ENCODE assay signal across 9 cellular contexts in genomic region chr2:38600242-38600891, GRCh38. TPM values are rescaled to one million over a fixed set of nuclear protein-coding genes. Genes with fewer than 3 reads are reported as not detected.
A peak's percentile ranks its signal among the peaks of the same experiment; 100 is the strongest.
DNase-seq lines count a peak whose midpoint lies in the region; ATAC-seq and TF ChIP-seq lines count a peak whose summit lies in the region.
"Had no signal": no experiment of that assay in that cellular context is flagged by ENCODE, and none has a peak within 500 bp of the region (broad histone marks: within the 10 kb centered on the region; RNA-seq: fewer than 3 reads in every experiment).

No MANE protein-coding gene starts in this region.

- H3K4me3 ChIP-seq in SK-N-MC (peak overlapping the region; percentile 80), sigmoid colon (peak overlapping the region; percentile 66 to 97 (median 74))

- H3K4me1 ChIP-seq in sigmoid colon: peaks cover 0 to 67% (median 54%) of the 10 kb centered on the region in 4 donors

- WGBS in sigmoid colon, 2 donors: 9 to 44% methylated on average over 15 of the region's 15 CpGs

- ATAC-seq in HG03095 (IDR thresholded peaks at IDR 0.05; ENCODE audit: unreplicated experiment): no peak

- DNase-seq in DMS 273 (lab: John Stamatoyannopoulos, UW; ENCODE audit: unreplicated experiment): peak; percentile 24
- DNase-seq in DMS 273 treated with DMSO at 0.1 percent for 48 hours (lab: John Stamatoyannopoulos, UW): no peak
- no peak for DNase-seq in SK-N-MC (ENCODE audit: low read depth, low spot score)
- peak; percentile 14 to 32 for DNase-seq in erythroblast (lab: John Stamatoyannopoulos, UW)
- no peak for DNase-seq in sigmoid colon
- DNase-seq in MV-4-11 (lab: John Stamatoyannopoulos, UW): no peak
- DNase-seq in DMS53 treated with DMSO at 0.1 percent for 48 hours (lab: John Stamatoyannopoulos, UW; ENCODE audit: unreplicated experiment): no peak

- H3K36me3 ChIP-seq in SK-N-MC (ENCODE audit: insufficient read depth, low read length) (no peaks in the 10 kb centered on the region), sigmoid colon (no peaks in the 10 kb centered on the region)

- H3K9ac ChIP-seq in SK-N-MC (ENCODE audit: insufficient read length): peak overlapping the region; percentile 85

- no peaks in the 10 kb centered on the region for H3K27me3 ChIP-seq in sigmoid colon

- TF ChIP-seq EP300 in sigmoid colon (IDR thresholded peaks at IDR 0.05): no peak

- TF ChIP-seq CTCF in sigmoid colon (IDR thresholded peaks at IDR 0.05): no peak

- H3K9me3 ChIP-seq in SK-N-MC (ENCODE audit: low read depth, low read length): no peaks in the 10 kb centered on the region
- no peaks in the 10 kb centered on the region for H3K9me3 ChIP-seq in sigmoid colon

- intact Hi-C loops in sigmoid colon (cut with DNase I): loop anchor here (5.0 kb wide), 4 partner anchors 63 to 283 kb away; partner anchors contain the start of gene ATL2

- TF ChIP-seq POLR2A in erythroblast (IDR thresholded peaks at IDR 0.05; ENCODE audit: low read length): no peak
- no peak for TF ChIP-seq POLR2A in sigmoid colon (IDR thresholded peaks at IDR 0.05)

- H3K27ac ChIP-seq in SK-N-MC (no peak overlapping the region; the same call in 1 of the 2 replicates), sigmoid colon (peak overlapping the region; percentile 86 to 99 (median 95))
- H3K27ac ChIP-seq: 22Rv1 had no signal

RNA-seq across cellular contexts. Expression of gene HNRNPLL, which starts 2.4 kb away (rescaled TPM):
- 10 to 100 TPM; 63.7 to 82.0 (median 72.5) TPM for total RNA-seq in sigmoid colon
- 10 to 100 TPM; 16.1 to 19.9 (median 16.2) TPM for polyA plus RNA-seq in sigmoid colon

Comparison
In these comparisons a context has a peak if more than half of its experiments do, and no peak if none do; other contexts are left out.
1. DNase-seq: peak in DMS 273 (single experiment) and erythroblast (2 of 2); none in DMS 273 treated with DMSO at 0.1 percent for 48 hours (single experiment), SK-N-MC (single experiment), sigmoid colon (single experiment), MV-4-11 (single experiment) and DMS53 treated with DMSO at 0.1 percent for 48 hours (single experiment).